Comparison of ENCODE assay signal across 2 cellular contexts in the genomic region with DNA sequence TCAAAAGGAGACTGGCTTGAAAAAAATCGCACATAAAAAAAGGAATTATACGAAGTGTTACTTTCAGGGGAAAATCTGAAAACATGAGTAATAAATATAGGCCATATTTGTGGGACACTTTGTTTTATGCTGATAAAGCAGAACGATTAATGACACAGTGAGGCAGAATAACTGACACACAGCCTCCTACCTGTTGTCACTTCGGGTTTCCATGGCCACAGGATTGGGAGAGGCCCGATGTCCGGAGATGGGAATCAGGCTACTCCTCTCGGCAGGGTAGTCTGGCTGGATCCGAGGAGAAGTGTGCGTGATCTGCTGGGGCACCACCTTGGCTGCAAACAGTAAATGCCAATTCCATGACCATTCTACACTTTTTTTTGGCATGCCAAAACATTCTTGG.
A peak's percentile ranks its signal among the peaks of the same experiment; 100 is the strongest.
TF ChIP-seq lines count a peak whose summit lies in the region.

No MANE protein-coding gene starts in this region.

TF ChIP-seq in HepG2, 621 proteins besides CTCF, POLR2A, EP300 and RAD21:
- TF ChIP-seq MAFK (conservative IDR thresholded peaks at IDR 0.05 in 1 of 2, IDR thresholded peaks at IDR 0.05 in 1 of 2; ENCODE audit: low read length in 2 of 2) (peak; percentile 90 to 93), MAFF (IDR thresholded peaks at IDR 0.05; ENCODE audit: low read depth, low read length) (peak; percentile 86), ATAD3A (CRISPR knock-in tag; IDR thresholded peaks at IDR 0.05) (no peak), MEIS1 (CRISPR knock-in tag; IDR thresholded peaks at IDR 0.05; ENCODE audit: borderline replicate concordance) (no peak)
- TF ChIP-seq, protein P1, sequence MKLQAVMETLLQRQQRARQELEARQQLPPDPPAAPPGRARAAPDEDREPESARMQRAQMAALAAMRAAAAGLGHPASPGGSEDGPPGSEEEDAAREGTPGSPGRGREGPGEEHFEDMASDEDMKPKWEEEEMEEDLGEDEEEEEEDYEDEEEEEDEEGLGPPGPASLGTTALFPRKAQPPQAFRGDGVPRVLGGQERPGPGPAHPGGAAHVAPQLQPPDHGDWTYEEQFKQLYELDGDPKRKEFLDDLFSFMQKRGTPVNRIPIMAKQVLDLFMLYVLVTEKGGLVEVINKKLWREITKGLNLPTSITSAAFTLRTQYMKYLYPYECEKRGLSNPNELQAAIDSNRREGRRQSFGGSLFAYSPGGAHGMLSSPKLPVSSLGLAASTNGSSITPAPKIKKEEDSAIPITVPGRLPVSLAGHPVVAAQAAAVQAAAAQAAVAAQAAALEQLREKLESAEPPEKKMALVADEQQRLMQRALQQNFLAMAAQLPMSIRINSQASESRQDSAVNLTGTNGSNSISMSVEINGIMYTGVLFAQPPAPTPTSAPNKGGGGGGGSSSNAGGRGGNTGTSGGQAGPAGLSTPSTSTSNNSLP (IDR thresholded peaks at IDR 0.05; ENCODE audit: low read depth, low read length): no peak

TF ChIP-seq in K562, 482 proteins besides CTCF, POLR2A, EP300 and RAD21:
- peak; percentile 68 for TF ChIP-seq MAFF (IDR thresholded peaks at IDR 0.05; ENCODE audit: low read length)
- TF ChIP-seq ZNF23 (CRISPR knock-in tag; IDR thresholded peaks at IDR 0.05): no peak
- TF ChIP-seq ZNF696 (CRISPR knock-in tag; conservative IDR thresholded peaks at IDR 0.05): no peak
- TF ChIP-seq, protein P2, sequence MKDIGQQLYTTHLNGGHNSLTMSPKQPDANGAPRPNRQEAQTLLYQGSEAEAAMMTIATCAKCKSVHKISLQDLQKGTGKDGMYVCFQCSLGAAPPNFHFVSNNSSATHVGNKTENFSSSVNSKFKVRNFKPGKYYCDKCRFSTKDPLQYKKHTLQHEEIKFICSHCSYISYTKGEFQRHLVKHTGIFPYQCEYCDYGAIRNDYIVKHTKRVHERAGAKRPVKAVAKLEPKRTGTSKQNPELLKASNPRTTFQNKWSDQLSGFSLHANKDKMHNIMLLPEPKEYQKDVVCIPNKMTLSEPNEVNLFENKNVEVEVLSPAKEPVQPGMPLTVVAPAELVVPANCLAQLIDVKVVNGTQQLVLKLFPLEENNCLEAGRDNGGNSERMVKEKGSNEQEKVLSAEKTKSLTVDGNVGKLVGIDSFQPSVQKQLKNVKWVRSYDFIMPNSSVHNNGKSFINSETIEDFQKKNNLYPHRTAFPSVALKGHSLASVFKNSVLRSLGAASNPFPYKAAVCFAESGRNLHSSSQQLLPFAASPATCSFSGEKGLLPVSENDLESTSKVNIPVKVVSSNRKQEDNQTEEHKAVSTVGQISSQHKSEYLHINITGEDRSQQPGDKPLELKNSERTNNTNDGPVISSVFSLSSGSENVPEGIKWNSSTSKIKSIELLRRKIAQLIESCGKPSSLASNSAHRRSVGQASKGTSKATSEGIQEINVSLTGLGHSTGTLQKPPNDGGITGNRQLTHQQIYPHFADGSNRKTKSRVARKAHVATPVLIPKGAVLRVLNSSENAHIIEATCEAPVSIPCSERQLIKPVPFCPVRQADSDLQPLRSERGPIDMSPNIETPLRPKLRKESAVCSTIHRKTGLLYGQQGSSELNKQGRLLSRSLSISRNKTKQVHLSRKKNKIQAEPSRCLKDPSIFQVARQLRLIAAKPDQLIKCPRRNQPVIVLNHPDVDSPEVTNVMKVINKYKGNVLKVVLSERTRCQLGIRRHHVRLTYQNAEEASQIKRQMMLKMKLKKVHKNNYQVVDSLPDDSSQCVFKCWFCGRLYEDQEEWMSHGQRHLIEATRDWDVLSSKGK (CRISPR knock-in tag; IDR thresholded peaks at IDR 0.05): no peak
- TF ChIP-seq MAFG (tag; conservative IDR thresholded peaks at IDR 0.05): peak; percentile 70
- TF ChIP-seq C11orf30 (IDR thresholded peaks at IDR 0.05; ENCODE audit: low read depth): peak; percentile 61
- no peak for TF ChIP-seq ZSCAN32 (CRISPR knock-in tag; IDR thresholded peaks at IDR 0.05)
- TF ChIP-seq, protein P3, sequence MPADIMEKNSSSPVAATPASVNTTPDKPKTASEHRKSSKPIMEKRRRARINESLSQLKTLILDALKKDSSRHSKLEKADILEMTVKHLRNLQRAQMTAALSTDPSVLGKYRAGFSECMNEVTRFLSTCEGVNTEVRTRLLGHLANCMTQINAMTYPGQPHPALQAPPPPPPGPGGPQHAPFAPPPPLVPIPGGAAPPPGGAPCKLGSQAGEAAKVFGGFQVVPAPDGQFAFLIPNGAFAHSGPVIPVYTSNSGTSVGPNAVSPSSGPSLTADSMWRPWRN (IDR thresholded peaks at IDR 0.05; ENCODE audit: low read depth): no peak
- peak; percentile 83 for TF ChIP-seq ZNF316 (IDR thresholded peaks at IDR 0.05)
- TF ChIP-seq SIRT6 (IDR thresholded peaks at IDR 0.05; ENCODE audit: low read depth, low read length): no peak
- TF ChIP-seq MAFK (IDR thresholded peaks at IDR 0.05; ENCODE audit: low read length): peak; percentile 58; the same call in 1 of the 2 replicates
TF ChIP-seq in K562: peak in this region for 5.
